Comparison of ENCODE assay signal across 1 cellular context in genomic region chr2:127053731-127054603, GRCh38.
TF ChIP-seq lines count a peak whose summit lies in the region.

No MANE protein-coding gene starts in this region.

TF ChIP-seq in K562, 482 proteins besides CTCF, POLR2A, EP300 and RAD21 (continued from another document):
- TF ChIP-seq USF1 (CRISPR knock-in tag; IDR thresholded peaks at IDR 0.05), result peak; percentile 54
TF ChIP-seq in K562: peak in this region for 2.
